1 cellular context compared by ENCODE assay signal in genomic region chr11:75523811-75524401, GRCh38.
TF ChIP-seq lines count a peak whose summit lies in the region.

No MANE protein-coding gene starts in this region.

TF ChIP-seq in HepG2, 621 proteins besides CTCF, POLR2A, EP300 and RAD21 (continued from another document and continues in another):
- TF ChIP-seq, protein P1, sequence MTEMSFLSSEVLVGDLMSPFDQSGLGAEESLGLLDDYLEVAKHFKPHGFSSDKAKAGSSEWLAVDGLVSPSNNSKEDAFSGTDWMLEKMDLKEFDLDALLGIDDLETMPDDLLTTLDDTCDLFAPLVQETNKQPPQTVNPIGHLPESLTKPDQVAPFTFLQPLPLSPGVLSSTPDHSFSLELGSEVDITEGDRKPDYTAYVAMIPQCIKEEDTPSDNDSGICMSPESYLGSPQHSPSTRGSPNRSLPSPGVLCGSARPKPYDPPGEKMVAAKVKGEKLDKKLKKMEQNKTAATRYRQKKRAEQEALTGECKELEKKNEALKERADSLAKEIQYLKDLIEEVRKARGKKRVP (CRISPR knock-in tag; IDR thresholded peaks at IDR 0.05), result no peak
- TF ChIP-seq MLLT10 (CRISPR knock-in tag; IDR thresholded peaks at IDR 0.05) (no peak), ZNF746 (CRISPR knock-in tag; IDR thresholded peaks at IDR 0.05) (no peak; the same call in 1 of the 2 replicates), RXRA (CRISPR knock-in tag; IDR thresholded peaks at IDR 0.05) (peak; percentile 58), MYPOP (CRISPR knock-in tag; IDR thresholded peaks at IDR 0.05) (0 out of 2 replicates have a peak, but pooled peaks have one; percentile 44), YEATS2 (CRISPR knock-in tag; IDR thresholded peaks at IDR 0.05; ENCODE audit: borderline replicate concordance) (peak; percentile 63; the same call in 1 of the 2 replicates), ZZZ3 (CRISPR knock-in tag; IDR thresholded peaks at IDR 0.05; ENCODE audit: borderline replicate concordance) (no peak; the same call in 1 of the 2 replicates), ATAD3A (CRISPR knock-in tag; IDR thresholded peaks at IDR 0.05) (no peak), GTF2F1 (IDR thresholded peaks at IDR 0.05; ENCODE audit: low read length) (no peak), ZNF7 (CRISPR knock-in tag; IDR thresholded peaks at IDR 0.05) (no peak), XRCC5 (optimal IDR thresholded peaks at IDR 0.05; ENCODE audit: low read length) (no peak), JUN (CRISPR knock-in tag; IDR thresholded peaks at IDR 0.05) (no peak), ZNF275 (CRISPR knock-in tag; IDR thresholded peaks at IDR 0.05; ENCODE audit: borderline replicate concordance) (no peak), ZNF543 (CRISPR knock-in tag; IDR thresholded peaks at IDR 0.05) (peak; percentile 23; the same call in 1 of the 2 replicates), GLMP (CRISPR knock-in tag; IDR thresholded peaks at IDR 0.05; ENCODE audit: borderline replicate concordance) (no peak), DPF2 (CRISPR knock-in tag; IDR thresholded peaks at IDR 0.05; ENCODE audit: borderline replicate concordance, low read depth) (peak; percentile 41; the same call in 1 of the 2 replicates), ZNF446 (CRISPR knock-in tag; IDR thresholded peaks at IDR 0.05) (no peak), ZNF530 (CRISPR knock-in tag; IDR thresholded peaks at IDR 0.05; ENCODE audit: low read depth) (no peak), ZBTB7A (CRISPR knock-in tag; IDR thresholded peaks at IDR 0.05) (peak; percentile 59; the same call in 1 of the 2 replicates), ZKSCAN8 (CRISPR knock-in tag; IDR thresholded peaks at IDR 0.05; ENCODE audit: borderline replicate concordance) (peak; percentile 51; the same call in 1 of the 2 replicates), ZSCAN20 (CRISPR knock-in tag; IDR thresholded peaks at IDR 0.05; ENCODE audit: borderline replicate concordance) (no peak), HNF1B (CRISPR knock-in tag; IDR thresholded peaks at IDR 0.05) (peak; percentile 49; the same call in 1 of the 2 replicates), RFXAP (CRISPR knock-in tag; IDR thresholded peaks at IDR 0.05; ENCODE audit: borderline replicate concordance) (no peak; the same call in 1 of the 2 replicates), AHR (CRISPR knock-in tag; IDR thresholded peaks at IDR 0.05) (no peak), ZNF282 (IDR thresholded peaks at IDR 0.05; ENCODE audit: partially characterized antibody) (no peak), MXD4 (CRISPR knock-in tag; IDR thresholded peaks at IDR 0.05) (0 out of 2 replicates have a peak, but pooled peaks have one; percentile 27), U2AF2 (IDR thresholded peaks at IDR 0.05; ENCODE audit: low read depth, low read length) (no peak), ZNF607 (CRISPR knock-in tag; IDR thresholded peaks at IDR 0.05; ENCODE audit: borderline replicate concordance) (no peak), HOXD1 (CRISPR knock-in tag; IDR thresholded peaks at IDR 0.05) (no peak), ZNF747 (CRISPR knock-in tag; IDR thresholded peaks at IDR 0.05; ENCODE audit: borderline replicate concordance) (no peak; the same call in 1 of the 2 replicates), CENPT (CRISPR knock-in tag; IDR thresholded peaks at IDR 0.05; ENCODE audit: low read depth) (no peak)
- TF ChIP-seq, protein P2, sequence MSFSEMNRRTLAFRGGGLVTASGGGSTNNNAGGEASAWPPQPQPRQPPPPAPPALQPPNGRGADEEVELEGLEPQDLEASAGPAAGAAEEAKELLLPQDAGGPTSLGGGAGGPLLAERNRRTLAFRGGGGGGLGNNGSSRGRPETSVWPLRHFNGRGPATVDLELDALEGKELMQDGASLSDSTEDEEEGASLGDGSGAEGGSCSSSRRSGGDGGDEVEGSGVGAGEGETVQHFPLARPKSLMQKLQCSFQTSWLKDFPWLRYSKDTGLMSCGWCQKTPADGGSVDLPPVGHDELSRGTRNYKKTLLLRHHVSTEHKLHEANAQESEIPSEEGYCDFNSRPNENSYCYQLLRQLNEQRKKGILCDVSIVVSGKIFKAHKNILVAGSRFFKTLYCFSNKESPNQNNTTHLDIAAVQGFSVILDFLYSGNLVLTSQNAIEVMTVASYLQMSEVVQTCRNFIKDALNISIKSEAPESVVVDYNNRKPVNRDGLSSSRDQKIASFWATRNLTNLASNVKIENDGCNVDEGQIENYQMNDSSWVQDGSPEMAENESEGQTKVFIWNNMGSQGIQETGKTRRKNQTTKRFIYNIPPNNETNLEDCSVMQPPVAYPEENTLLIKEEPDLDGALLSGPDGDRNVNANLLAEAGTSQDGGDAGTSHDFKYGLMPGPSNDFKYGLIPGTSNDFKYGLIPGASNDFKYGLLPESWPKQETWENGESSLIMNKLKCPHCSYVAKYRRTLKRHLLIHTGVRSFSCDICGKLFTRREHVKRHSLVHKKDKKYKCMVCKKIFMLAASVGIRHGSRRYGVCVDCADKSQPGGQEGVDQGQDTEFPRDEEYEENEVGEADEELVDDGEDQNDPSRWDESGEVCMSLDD (CRISPR knock-in tag; IDR thresholded peaks at IDR 0.05; ENCODE audit: borderline replicate concordance), result 0 out of 2 replicates have a peak, but pooled peaks have one; percentile 54
- TF ChIP-seq, protein P3, sequence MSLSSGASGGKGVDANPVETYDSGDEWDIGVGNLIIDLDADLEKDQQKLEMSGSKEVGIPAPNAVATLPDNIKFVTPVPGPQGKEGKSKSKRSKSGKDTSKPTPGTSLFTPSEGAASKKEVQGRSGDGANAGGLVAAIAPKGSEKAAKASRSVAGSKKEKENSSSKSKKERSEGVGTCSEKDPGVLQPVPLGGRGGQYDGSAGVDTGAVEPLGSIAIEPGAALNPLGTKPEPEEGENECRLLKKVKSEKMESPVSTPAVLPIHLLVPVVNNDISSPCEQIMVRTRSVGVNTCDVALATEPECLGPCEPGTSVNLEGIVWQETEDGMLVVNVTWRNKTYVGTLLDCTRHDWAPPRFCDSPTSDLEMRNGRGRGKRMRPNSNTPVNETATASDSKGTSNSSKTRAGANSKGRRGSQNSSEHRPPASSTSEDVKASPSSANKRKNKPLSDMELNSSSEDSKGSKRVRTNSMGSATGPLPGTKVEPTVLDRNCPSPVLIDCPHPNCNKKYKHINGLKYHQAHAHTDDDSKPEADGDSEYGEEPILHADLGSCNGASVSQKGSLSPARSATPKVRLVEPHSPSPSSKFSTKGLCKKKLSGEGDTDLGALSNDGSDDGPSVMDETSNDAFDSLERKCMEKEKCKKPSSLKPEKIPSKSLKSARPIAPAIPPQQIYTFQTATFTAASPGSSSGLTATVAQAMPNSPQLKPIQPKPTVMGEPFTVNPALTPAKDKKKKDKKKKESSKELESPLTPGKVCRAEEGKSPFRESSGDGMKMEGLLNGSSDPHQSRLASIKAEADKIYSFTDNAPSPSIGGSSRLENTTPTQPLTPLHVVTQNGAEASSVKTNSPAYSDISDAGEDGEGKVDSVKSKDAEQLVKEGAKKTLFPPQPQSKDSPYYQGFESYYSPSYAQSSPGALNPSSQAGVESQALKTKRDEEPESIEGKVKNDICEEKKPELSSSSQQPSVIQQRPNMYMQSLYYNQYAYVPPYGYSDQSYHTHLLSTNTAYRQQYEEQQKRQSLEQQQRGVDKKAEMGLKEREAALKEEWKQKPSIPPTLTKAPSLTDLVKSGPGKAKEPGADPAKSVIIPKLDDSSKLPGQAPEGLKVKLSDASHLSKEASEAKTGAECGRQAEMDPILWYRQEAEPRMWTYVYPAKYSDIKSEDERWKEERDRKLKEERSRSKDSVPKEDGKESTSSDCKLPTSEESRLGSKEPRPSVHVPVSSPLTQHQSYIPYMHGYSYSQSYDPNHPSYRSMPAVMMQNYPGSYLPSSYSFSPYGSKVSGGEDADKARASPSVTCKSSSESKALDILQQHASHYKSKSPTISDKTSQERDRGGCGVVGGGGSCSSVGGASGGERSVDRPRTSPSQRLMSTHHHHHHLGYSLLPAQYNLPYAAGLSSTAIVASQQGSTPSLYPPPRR (CRISPR knock-in tag; IDR thresholded peaks at IDR 0.05; ENCODE audit: borderline replicate concordance), result peak; percentile 31; the same call in 1 of the 2 replicates
- TF ChIP-seq, protein P4, sequence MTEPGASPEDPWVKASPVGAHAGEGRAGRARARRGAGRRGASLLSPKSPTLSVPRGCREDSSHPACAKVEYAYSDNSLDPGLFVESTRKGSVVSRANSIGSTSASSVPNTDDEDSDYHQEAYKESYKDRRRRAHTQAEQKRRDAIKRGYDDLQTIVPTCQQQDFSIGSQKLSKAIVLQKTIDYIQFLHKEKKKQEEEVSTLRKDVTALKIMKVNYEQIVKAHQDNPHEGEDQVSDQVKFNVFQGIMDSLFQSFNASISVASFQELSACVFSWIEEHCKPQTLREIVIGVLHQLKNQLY (CRISPR knock-in tag; IDR thresholded peaks at IDR 0.05), result peak; percentile 72; the same call in 1 of the 2 replicates
